Comparison of ENCODE assay signal across 12 cellular contexts in genomic region chr7:76356115-76356514, GRCh38. TPM values are rescaled to one million over a fixed set of nuclear protein-coding genes. Genes with fewer than 3 reads are reported as not detected.
DNase-seq lines count a peak whose midpoint lies in the region; ATAC-seq and TF ChIP-seq lines count a peak whose summit lies in the region.
"Had no signal": no experiment of that assay in that cellular context is flagged by ENCODE, and none has a peak within 500 bp of the region (broad histone marks: within the 10 kb centered on the region; RNA-seq: fewer than 3 reads in every experiment).

No MANE protein-coding gene starts in this region.

- H2AFZ ChIP-seq in H9 (ENCODE audit: low read length) = no peak overlapping the region

- H2BK120ac ChIP-seq in H9 (ENCODE audit: low read depth, low read length, poor library complexity, severe bottlenecking) = no peak overlapping the region

- DNase-seq in AG04450 (ENCODE audit: low read depth, low spot score) = no peak
- no peak for DNase-seq in H9
- DNase-seq in effector memory CD4-positive, alpha-beta T cell = no peak
- DNase-seq in stimulated activated CD4-positive, alpha-beta T cell treated with anti-CD3 and anti-CD28 coated beads, Interleukin-1b, Interleukin-23, amount 100 ng/mL, for 48 hours = no peak
- no peak for DNase-seq in cerebellum (ENCODE audit: low spot score)
- DNase-seq: activated effector memory CD4-positive, alpha-beta T cell treated with Interleukin-2 at 50 U/mL for 16 hours; KG1; spleen had no signal

- no peak overlapping the region for H2AK5ac ChIP-seq in H9 (ENCODE audit: insufficient read length, low read length)

- no peak overlapping the region for H3K14ac ChIP-seq in H9 (ENCODE audit: insufficient read depth, low read length)

- POLR2A ChIA-PET in AG04450 (lab: Yijun Ruan, JAX) = no interaction called here

- ATAC-seq in GM21619 (IDR thresholded peaks at IDR 0.05; ENCODE audit: unreplicated experiment) = no peak

- H3K4me2 ChIP-seq in H9 (ENCODE audit: insufficient read depth, insufficient read length, low read length) = no peak overlapping the region

- CTCF ChIA-PET in AG04450 (lab: Charles Lee) = no interaction called here

- H3K27ac ChIP-seq in AG04450 (ENCODE audit: low read depth, low read length) (no peak overlapping the region), H9 (ENCODE audit: insufficient read length, low read depth, low read length) (no peak overlapping the region), iPS-20b (ENCODE audit: low read length) (no peak overlapping the region)
- no peak overlapping the region for H3K27ac ChIP-seq in effector memory CD4-positive, alpha-beta T cell (ENCODE audit: insufficient read depth, low read length, poor library complexity, severe bottlenecking)

- peaks cover 58% of the 10 kb centered on the region for H3K36me3 ChIP-seq in iPS-20b (ENCODE audit: insufficient read depth, low read depth, low read length)
- H3K36me3 ChIP-seq in effector memory CD4-positive, alpha-beta T cell (ENCODE audit: control insufficient read depth, insufficient read depth, low read length) = peaks cover 5% of the 10 kb centered on the region

- no peak overlapping the region for H2BK5ac ChIP-seq in H9 (ENCODE audit: insufficient read length, low read length)

- H2BK15ac ChIP-seq in H9 (ENCODE audit: low read depth, low read length) = no peak overlapping the region

- H3K56ac ChIP-seq in H9 (ENCODE audit: insufficient read length, low read depth, low read length) = no peak overlapping the region

- H2BK12ac ChIP-seq in H9 (ENCODE audit: insufficient read length, low read depth, low read length) = no peak overlapping the region

- H3K27me3 ChIP-seq in AG04450 (ENCODE audit: control insufficient read depth, insufficient read depth, low read length) (no peaks in the 10 kb centered on the region), H9 (ENCODE audit: insufficient read depth, low read length) (no peaks in the 10 kb centered on the region), iPS-20b (ENCODE audit: insufficient read depth, low read length) (no peaks in the 10 kb centered on the region)
- no peaks in the 10 kb centered on the region for H3K27me3 ChIP-seq in effector memory CD4-positive, alpha-beta T cell (replicated peaks; ENCODE audit: control insufficient read depth, insufficient read depth, low read length, poor library complexity, severe bottlenecking)
- H3K27me3 ChIP-seq: spleen had no signal

- no peak overlapping the region for H4K5ac ChIP-seq in H9 (ENCODE audit: insufficient read length, low read depth, low read length)

- no peaks in the 10 kb centered on the region for H3K27me3 Mint-ChIP-seq in H9 (ENCODE audit: low read depth)
- no peaks in the 10 kb centered on the region for H3K27me3 Mint-ChIP-seq in activated naive CD8-positive, alpha-beta T cell

- no CpG with 5 or more reads among the region's 4 CpGs for WGBS in H9 (ENCODE audit: extremely low coverage, insufficient read length, low lambda C conversion rate)

- H3K27ac Mint-ChIP-seq in H9 = peak overlapping the region in 2 of 3 experiments; percentile 2 to 32; a peak in 2 of 7 replicates
- peak overlapping the region; percentile 37 for H3K27ac Mint-ChIP-seq in activated naive CD8-positive, alpha-beta T cell

- no peak overlapping the region for H4K8ac ChIP-seq in H9 (replicated peaks; ENCODE audit: insufficient read length, low read depth, low read length)

- no peak overlapping the region for H4K91ac ChIP-seq in H9 (ENCODE audit: insufficient read length, low read depth, low read length)

- peaks cover 44 to 50% of the 10 kb centered on the region in 2 experiments for H3K4me1 Mint-ChIP-seq in H9
- peaks cover 58% of the 10 kb centered on the region for H3K4me1 Mint-ChIP-seq in activated naive CD8-positive, alpha-beta T cell (ENCODE audit: low read depth)

- H3K9me3 ChIP-seq in AG04450 (ENCODE audit: control insufficient read depth, insufficient read depth, low read length) (peaks cover 4% of the 10 kb centered on the region; the same call in 1 of the 2 replicates), H9 (ENCODE audit: control insufficient read depth, low read depth, low read length) (no peaks in the 10 kb centered on the region), iPS-20b (ENCODE audit: insufficient read depth, low read depth, low read length) (no peaks in the 10 kb centered on the region; the same call in 1 of the 2 replicates)
- H3K9me3 ChIP-seq in effector memory CD4-positive, alpha-beta T cell (ENCODE audit: control insufficient read depth, low read length) = no peaks in the 10 kb centered on the region
- H3K9me3 ChIP-seq: Caco-2, spleen had no signal

- no peak overlapping the region for H2BK20ac ChIP-seq in H9 (ENCODE audit: low read depth, low read length, poor library complexity, severe bottlenecking)

- H3K4me1 ChIP-seq in H9 (ENCODE audit: insufficient read depth, low read length) (peaks cover 5% of the 10 kb centered on the region; the same call in 1 of the 2 replicates), iPS-20b (ENCODE audit: insufficient read depth, low read length) (peaks cover 29% of the 10 kb centered on the region)
- peaks cover 8% of the 10 kb centered on the region for H3K4me1 ChIP-seq in effector memory CD4-positive, alpha-beta T cell (ENCODE audit: control insufficient read depth, insufficient read depth, low read length, poor library complexity, severe bottlenecking)

- peaks cover 53 to 66% (median 63%) of the 10 kb centered on the region in 3 experiments for H3K36me3 Mint-ChIP-seq in H9 (ENCODE audit: insufficient read depth in 1 of 3, low read depth in 3 of 3)
- peaks cover 20% of the 10 kb centered on the region for H3K36me3 Mint-ChIP-seq in activated naive CD8-positive, alpha-beta T cell

- H3K23me2 ChIP-seq in H9 (ENCODE audit: insufficient read length, low read depth, low read length, poor library complexity, severe bottlenecking) = peaks cover 8% of the 10 kb centered on the region

- H3K4me3 Mint-ChIP-seq in H9 = peak overlapping the region; percentile 29 to 59
- H3K4me3 Mint-ChIP-seq in activated naive CD8-positive, alpha-beta T cell = peak overlapping the region; percentile 70

- no peaks in the 10 kb centered on the region for H3K79me1 ChIP-seq in H9 (ENCODE audit: insufficient read depth, low read depth, low read length, poor library complexity, severe bottlenecking)

- no peak overlapping the region for H3K18ac ChIP-seq in H9 (ENCODE audit: insufficient read length, low read depth, low read length)

- TF ChIP-seq CTCF in AG04450 (IDR thresholded peaks at IDR 0.05; ENCODE audit: low read depth, low read length) (no peak), H9 (conservative IDR thresholded peaks at IDR 0.05) (no peak)

- no peaks in the 10 kb centered on the region for H4K20me1 ChIP-seq in H9 (ENCODE audit: control insufficient read depth, insufficient read depth, insufficient read length)

- peaks cover 68% of the 10 kb centered on the region for H3K79me2 ChIP-seq in H9 (ENCODE audit: insufficient read depth, low read length)

- H3K23ac ChIP-seq in H9 (ENCODE audit: insufficient read length, low read depth, low read length) = no peak overlapping the region

- peak overlapping the region; percentile 20; the same call in 1 of the 2 replicates for H3K4me3 ChIP-seq in AG04450 (ENCODE audit: low read depth, low read length)
- peak overlapping the region; percentile 92 for H3K4me3 ChIP-seq in iPS-20b (ENCODE audit: low read length)
- H3K4me3 ChIP-seq in effector memory CD4-positive, alpha-beta T cell (ENCODE audit: insufficient read depth, low read depth, low read length, poor library complexity, severe bottlenecking) = no peak overlapping the region

- no peak overlapping the region for H3T11ph ChIP-seq in H9 (ENCODE audit: low read length)

- peaks cover 0 to 4% of the 10 kb centered on the region in 2 experiments; a peak in 4 of 5 replicates for H3K9me3 Mint-ChIP-seq in H9
- no peaks in the 10 kb centered on the region for H3K9me3 Mint-ChIP-seq in activated naive CD8-positive, alpha-beta T cell (ENCODE audit: low read depth)

- no peak overlapping the region for H3K4ac ChIP-seq in H9 (ENCODE audit: low read depth, low read length)

- H3K9ac ChIP-seq in H9 (ENCODE audit: extremely low read depth, insufficient read length, low read length) (no peak overlapping the region), iPS-20b (ENCODE audit: low read depth, low read length) (no peak overlapping the region)

RNA-seq across cellular contexts. Expression of gene YWHAG, which starts 2.7 kb away (rescaled TPM):
- 91.5 and 91.6 TPM in 2 replicates for polyA plus RNA-seq in AG04450 (2011; rRNA removed)
- polyA minus RNA-seq in AG04450 (2011; rRNA and poly(A)+ RNA removed) = 117 and 129 TPM in 2 replicates
- total RNA-seq in H9 (2021) (241 and 243 TPM in 2 replicates), cerebellum (226 TPM)

RNA-seq across cellular contexts. Expression of gene SSC4D, which starts 53.4 kb away (rescaled TPM):
- 0.45 and 0.57 TPM in 2 replicates for polyA plus RNA-seq in AG04450 (2011; rRNA removed)
- 0.35 and 0.92 TPM in 2 replicates for polyA minus RNA-seq in AG04450 (2011; rRNA and poly(A)+ RNA removed)
- total RNA-seq in H9 (2021) (14.8 and 16.4 TPM in 2 replicates), cerebellum (0.73 TPM)

RNA-seq across cellular contexts. Expression of gene HSPB1, which starts 53.6 kb away (rescaled TPM):
- polyA plus RNA-seq in AG04450 (2011; rRNA removed) = 290 and 526 TPM in 2 replicates
- polyA minus RNA-seq in AG04450 (2011; rRNA and poly(A)+ RNA removed) = 75.3 and 81.1 TPM in 2 replicates
- total RNA-seq in H9 (2021) = 175 and 186 TPM in 2 replicates
- total RNA-seq in cerebellum = 11.9 TPM

Comparison
In these comparisons a context has a peak if more than half of its experiments do, and no peak if none do; other contexts are left out.
1. RNA of gene HSPB1, which starts 53.6 kb away (total RNA-seq): 175 to 186 TPM in H9; 11.9 TPM in cerebellum (single experiment); every median in the first group is over 10 times any median in the second.